Comparison of ENCODE assay signal across 8 cellular contexts in genomic region chr1:113978863-113979702, GRCh38. TPM values are rescaled to one million over a fixed set of nuclear protein-coding genes. Genes with fewer than 3 reads are reported as not detected.
DNase-seq lines count a peak whose midpoint lies in the region; ATAC-seq and TF ChIP-seq lines count a peak whose summit lies in the region.

OLFML3 (plus strand) TSS chr1:113979474; CDS start chr1:113979517, 43 bp downstream.

- no peaks in the 10 kb centered on the region for H4K20me1 ChIP-seq in PC-3 (ENCODE audit: low read length)

- H3K27me3 ChIP-seq in PC-3 (ENCODE audit: low read length): no peaks in the 10 kb centered on the region

- no peaks in the 10 kb centered on the region for H3K9me3 ChIP-seq in PC-3 (ENCODE audit: low read length)

- TF ChIP-seq CTCF in PC-3 (conservative IDR thresholded peaks at IDR 0.05; ENCODE audit: low read depth, low read length): peak; percentile 83

- no peak within 1 kb of the TSS for H3K4me3 Mint-ChIP-seq in activated naive CD8-positive, alpha-beta T cell treated with anti-CD3 and anti-CD28 coated beads for 36 hours

- peak; percentile 21 for DNase-seq in GF-D8 (lab: John Stamatoyannopoulos, UW)
- peak; percentile 48 for DNase-seq in Jurkat, Clone E6-1 (ENCODE audit: low read depth, low spot score)
- peak; percentile 88 for DNase-seq in PC-3
- peak; percentile 53 for DNase-seq in activated naive CD8-positive, alpha-beta T cell treated with anti-CD3 and anti-CD28 coated beads for 36 hours
- DNase-seq in head of caudate nucleus: peak; percentile 56 to 92 (median 82)
- DNase-seq in occipital lobe (lab: John Stamatoyannopoulos, UW): peak; percentile 62

- CTCF ChIA-PET in PC-3 (lab: Charles Lee): interaction anchor here (0.5 to 1.7 kb wide), 7 partner anchors 20 to 304 kb away, joined by 3 to 14 read pairs (median 4); no protein-coding TSS in a partner anchor

- BruUV-seq in PC-3 (replicated peaks; lab: Mats Ljungman, UMichigan): TSS peak; percentile 4

- no peak within 1 kb of the TSS for H3K4me3 ChIP-seq in Jurkat, Clone E6-1 (ENCODE audit: low read length)
- H3K4me3 ChIP-seq in PC-3 (ENCODE audit: low read length) (peak within 1 kb of the TSS; percentile 57), urinary bladder (ENCODE audit: low read depth, low read length) (peak within 1 kb of the TSS; percentile 33)

- peak within 1 kb of the TSS; percentile 87 for H3K4me2 ChIP-seq in PC-3 (ENCODE audit: low read length)

- H3K9me2 ChIP-seq in PC-3 (replicated peaks; ENCODE audit: low read length): no peaks in the 10 kb centered on the region

- H3K27ac Mint-ChIP-seq in activated naive CD8-positive, alpha-beta T cell treated with anti-CD3 and anti-CD28 coated beads for 36 hours: peak within 1 kb of the TSS; percentile 67

- intact Hi-C loops in PC-3 (cut with micrococcal nuclease): loop anchor here (1.0 to 5.0 kb wide), 8 partner anchors 55 to 692 kb away; partner anchors contain the start of gene DENND2C
- intact Hi-C loops in head of caudate nucleus (cut with DNase I): loop anchor here (2.0 kb wide), 1 partner anchor 304 kb away; no protein-coding TSS in a partner anchor

- H3K79me2 ChIP-seq in PC-3 (ENCODE audit: low read length): no peaks in the 10 kb centered on the region

- peak; percentile 78 for ATAC-seq in PC-3
- no peak for ATAC-seq in GM19023 (IDR thresholded peaks at IDR 0.05; ENCODE audit: unreplicated experiment)

- H3F3A ChIP-seq in PC-3 (ENCODE audit: low read length, unreplicated experiment): no peaks in the 10 kb centered on the region

- H2AFZ ChIP-seq in PC-3 (ENCODE audit: low read length): peak within 1 kb of the TSS; percentile 68

- H3K9me3 Mint-ChIP-seq in activated naive CD8-positive, alpha-beta T cell treated with anti-CD3 and anti-CD28 coated beads for 36 hours: no peaks in the 10 kb centered on the region

- peaks cover 19% of the 10 kb centered on the region for H3K4me1 ChIP-seq in PC-3 (ENCODE audit: insufficient read depth, low read length)
- no peaks in the 10 kb centered on the region for H3K4me1 ChIP-seq in urinary bladder (ENCODE audit: insufficient read depth)

- peak within 1 kb of the TSS; percentile 42; the same call in 1 of the 2 replicates for H3K9ac ChIP-seq in PC-3 (ENCODE audit: low read length)

- POLR2A ChIA-PET in PC-3 (lab: Charles Lee; ENCODE audit: unreplicated experiment): no interaction called here

- H3K36me3 ChIP-seq in PC-3 (ENCODE audit: low read depth, low read length) (peaks cover 2% of the 10 kb centered on the region; the same call in 1 of the 2 replicates), urinary bladder (ENCODE audit: insufficient read depth) (no peaks in the 10 kb centered on the region)

- H3K27ac ChIP-seq in PC-3 (ENCODE audit: low read length) (peak within 1 kb of the TSS; percentile 75), urinary bladder (ENCODE audit: low read depth) (peak within 1 kb of the TSS; percentile 58)

- 12% methylated on average over 13 of the region's 13 CpGs for WGBS in urinary bladder

- no peaks in the 10 kb centered on the region for H3K27me3 Mint-ChIP-seq in activated naive CD8-positive, alpha-beta T cell treated with anti-CD3 and anti-CD28 coated beads for 36 hours

- H3K36me3 Mint-ChIP-seq in activated naive CD8-positive, alpha-beta T cell treated with anti-CD3 and anti-CD28 coated beads for 36 hours: peaks cover 7% of the 10 kb centered on the region

- H3K4me1 Mint-ChIP-seq in activated naive CD8-positive, alpha-beta T cell treated with anti-CD3 and anti-CD28 coated beads for 36 hours: peaks cover 41% of the 10 kb centered on the region

RNA-seq across cellular contexts. Expression of gene OLFML3, which starts in this region (rescaled TPM):
- not detected for polyA plus RNA-seq in Jurkat, Clone E6-1 (2012; ENCODE audit: insufficient read depth, insufficient read length)
- 7.0 TPM in 2 replicates for total RNA-seq in PC-3 (2014; rRNA removed)
- under 1 TPM in 1 of 2 experiments, not detected in 1; 0.20 TPM for total RNA-seq in activated naive CD8-positive, alpha-beta T cell treated with anti-CD3 and anti-CD28 coated beads for 36 hours
- total RNA-seq in occipital lobe: 22.5 TPM
- 206 TPM for total RNA-seq in urinary bladder
- polyA plus RNA-seq in urinary bladder: 144 TPM

Comparison
In these comparisons a context has a peak if more than half of its experiments do, and no peak if none do; other contexts are left out.
1. Peak in DNase-seq in activated naive CD8-positive, alpha-beta T cell treated with anti-CD3 and anti-CD28 coated beads for 36 hours; RNA of the gene not detected or under 1 TPM.
2. DNase-seq: peak in every context shown above with its lines; median percentile 88 in PC-3; 82 in head of caudate nucleus; 62 in occipital lobe; 53 in activated naive CD8-positive, alpha-beta T cell treated with anti-CD3 and anti-CD28 coated beads for 36 hours; 48 in Jurkat, Clone E6-1; 21 in GF-D8.